ENCODE assay signal across 15 cellular contexts in genomic region chr2:98825404-98825803, GRCh38.
"Had no signal": no experiment of that assay in that cellular context is flagged by ENCODE, and none has a peak within 500 bp of the region (broad histone marks: within the 10 kb centered on the region; RNA-seq: fewer than 3 reads in every experiment).

No MANE protein-coding gene starts in this region.

- H3K9me3 ChIP-seq: left lung had no signal

- H3K4me3 ChIP-seq: dorsolateral prefrontal cortex, left lung, neural progenitor cell had no signal

- H2AFZ ChIP-seq: neural progenitor cell had no signal

- H3K27ac Mint-ChIP-seq: activated naive CD4-positive, alpha-beta T cell treated with anti-CD3 and anti-CD28 coated beads, Interleukin-2, amount 50 U/mL, for 24 hours; activated T-helper 17 cell treated with anti-CD3 and anti-CD28 coated beads, Interleukin-2, amount 50 U/mL, for 72 hours; brain; neural progenitor cell; stimulated activated effector memory CD8-positive, alpha-beta T cell treated with anti-CD3 and anti-CD28 coated beads, Interleukin-12 subunit alpha, Interleukin-12 subunit beta, amount 100 ng/mL, for 72 hours; T-helper 1 cell treated with Interleukin-12 subunit alpha and Interleukin-12 subunit beta and Interleukin-4 antibody, amounts not matched to agents 30 μg/mL and 1 μg/mL, for 36 hours had no signal

- H3K36me3 Mint-ChIP-seq: activated naive CD4-positive, alpha-beta T cell treated with anti-CD3 and anti-CD28 coated beads, Interleukin-2, amount 50 U/mL, for 24 hours; stimulated activated effector memory CD8-positive, alpha-beta T cell treated with anti-CD3 and anti-CD28 coated beads, Interleukin-12 subunit alpha, Interleukin-12 subunit beta, amount 100 ng/mL, for 72 hours had no signal

- H3K4me2 ChIP-seq: neural progenitor cell had no signal

- H3K27me3 Mint-ChIP-seq: activated naive CD4-positive, alpha-beta T cell treated with anti-CD3 and anti-CD28 coated beads, Interleukin-2, amount 50 U/mL, for 24 hours; activated T-helper 17 cell treated with anti-CD3 and anti-CD28 coated beads, Interleukin-2, amount 50 U/mL, for 72 hours had no signal

- DNase-seq: activated CD4-positive, alpha-beta T cell treated with anti-CD3 and anti-CD28 coated beads, Interleukin-2, amount 50 U/mL, for 1 hour; activated CD4-positive, CD25-positive, alpha-beta regulatory T cell; activated T-cell treated with anti-CD3 and anti-CD28 coated beads for 4 hours; amygdala; dorsolateral prefrontal cortex; foreskin keratinocyte; left lung; small intestine; trophoblast cell had no signal

- H3K4me3 Mint-ChIP-seq: activated naive CD4-positive, alpha-beta T cell treated with anti-CD3 and anti-CD28 coated beads, Interleukin-2, amount 50 U/mL, for 24 hours; activated T-helper 17 cell treated with anti-CD3 and anti-CD28 coated beads, Interleukin-2, amount 50 U/mL, for 72 hours; brain; neural progenitor cell; stimulated activated effector memory CD8-positive, alpha-beta T cell treated with anti-CD3 and anti-CD28 coated beads, Interleukin-12 subunit alpha, Interleukin-12 subunit beta, amount 100 ng/mL, for 72 hours; T-helper 1 cell treated with Interleukin-12 subunit alpha and Interleukin-12 subunit beta and Interleukin-4 antibody, amounts not matched to agents 30 μg/mL and 1 μg/mL, for 36 hours had no signal

- H3K36me3 ChIP-seq: left lung, neural progenitor cell had no signal

- ATAC-seq: activated T-helper 17 cell treated with anti-CD3 and anti-CD28 coated beads, Interleukin-2, amount 50 U/mL, for 72 hours; foreskin keratinocyte; left lung; stimulated activated effector memory CD8-positive, alpha-beta T cell treated with anti-CD3 and anti-CD28 coated beads, Interleukin-12 subunit alpha, Interleukin-12 subunit beta, amount 100 ng/mL, for 72 hours had no signal

- H3K4me1 ChIP-seq: foreskin keratinocyte, neural progenitor cell had no signal

- H3K9me3 Mint-ChIP-seq: activated naive CD4-positive, alpha-beta T cell treated with anti-CD3 and anti-CD28 coated beads, Interleukin-2, amount 50 U/mL, for 24 hours; activated T-helper 17 cell treated with anti-CD3 and anti-CD28 coated beads, Interleukin-2, amount 50 U/mL, for 72 hours; stimulated activated effector memory CD8-positive, alpha-beta T cell treated with anti-CD3 and anti-CD28 coated beads, Interleukin-12 subunit alpha, Interleukin-12 subunit beta, amount 100 ng/mL, for 72 hours; T-helper 1 cell treated with Interleukin-12 subunit alpha and Interleukin-12 subunit beta and Interleukin-4 antibody, amounts not matched to agents 30 μg/mL and 1 μg/mL, for 36 hours had no signal

- H3K27ac ChIP-seq: foreskin keratinocyte, neural progenitor cell had no signal

- H3K9ac ChIP-seq: neural progenitor cell had no signal
